In genomic region chr6:135323202-135323668, GRCh38 we compare ENCODE assay signal across 8 cellular contexts.
DNase-seq lines count a peak whose midpoint lies in the region; ATAC-seq and TF ChIP-seq lines count a peak whose summit lies in the region.

No MANE protein-coding gene starts in this region.

- no peaks in the 10 kb centered on the region for H3K27me3 ChIP-seq in mammary epithelial cell (ENCODE audit: insufficient read depth, low read length)

- DNase-seq in GM10248 (ENCODE audit: extremely low spot score) (peak; percentile 68), NCI-H748 (lab: John Stamatoyannopoulos, UW; ENCODE audit: unreplicated experiment) (no peak), DMS53 (lab: John Stamatoyannopoulos, UW) (no peak), mammary epithelial cell (no peak)
- DNase-seq in activated naive CD8-positive, alpha-beta T cell treated with anti-CD3 and anti-CD28 coated beads, Interleukin-2, amount 50 U/mL, for 24 hours = no peak
- DNase-seq in activated CD4-positive, alpha-beta T cell treated with anti-CD3 and anti-CD28 coated beads for 4 hours = no peak

- H3K27me3 Mint-ChIP-seq in activated naive CD8-positive, alpha-beta T cell treated with anti-CD3 and anti-CD28 coated beads, Interleukin-2, amount 50 U/mL, for 24 hours = no peaks in the 10 kb centered on the region

- H3K4me2 ChIP-seq in mammary epithelial cell (ENCODE audit: insufficient read depth, low read depth, low read length) = no peak overlapping the region

- no peak overlapping the region for H3K9ac ChIP-seq in mammary epithelial cell (ENCODE audit: insufficient read depth, low read length)

- no peaks in the 10 kb centered on the region for H3K36me3 ChIP-seq in mammary epithelial cell (ENCODE audit: insufficient read depth, low read length)

- peak overlapping the region; percentile 33 for H3K27ac Mint-ChIP-seq in activated naive CD8-positive, alpha-beta T cell treated with anti-CD3 and anti-CD28 coated beads, Interleukin-2, amount 50 U/mL, for 24 hours

- dilution Hi-C loops in mammary epithelial cell (cut with HindIII; ENCODE audit: low sequenced_read_pairs) = no loop called here

- peaks cover 17% of the 10 kb centered on the region for H3K36me3 Mint-ChIP-seq in activated naive CD8-positive, alpha-beta T cell treated with anti-CD3 and anti-CD28 coated beads, Interleukin-2, amount 50 U/mL, for 24 hours (ENCODE audit: low read depth)

- no TSS peak for BruUV-seq in mammary epithelial cell (replicated peaks; lab: Mats Ljungman, UMichigan)

- H3K4me1 Mint-ChIP-seq in activated naive CD8-positive, alpha-beta T cell treated with anti-CD3 and anti-CD28 coated beads, Interleukin-2, amount 50 U/mL, for 24 hours = peaks cover 26% of the 10 kb centered on the region

- POLR2A ChIA-PET in GM10248 (lab: Yijun Ruan, JAX) = no interaction called here

- CTCF ChIA-PET in GM10248 (lab: Yijun Ruan, JAX) = interaction anchor here (1.3 to 2.5 kb wide), 7 partner anchors 8 to 140 kb away, joined by 3 to 7 read pairs (median 5); no protein-coding TSS in a partner anchor
- CTCF ChIA-PET in mammary epithelial cell (lab: Charles Lee; ENCODE audit: low non-redundant PET) = no interaction called here

- in situ Hi-C loops in mammary epithelial cell (cut with MboI; ENCODE audit: low sequenced_read_pairs in 2 of 2) = no loop called here

- no peak overlapping the region for H3K27ac ChIP-seq in mammary epithelial cell (ENCODE audit: insufficient read depth, low read depth, low read length)

- intact Hi-C loops in mammary epithelial cell (cut with micrococcal nuclease) = no loop called here

- H2AFZ ChIP-seq in mammary epithelial cell (ENCODE audit: low read depth, low read length) = no peak overlapping the region

- H3K79me2 ChIP-seq in mammary epithelial cell (ENCODE audit: insufficient read depth, low read length) = no peaks in the 10 kb centered on the region

- ATAC-seq in GM21515 (IDR thresholded peaks at IDR 0.05; ENCODE audit: unreplicated experiment) (peak; percentile 96), HG03469 (IDR thresholded peaks at IDR 0.05; ENCODE audit: unreplicated experiment) (peak; percentile 94)
- ATAC-seq in activated naive CD8-positive, alpha-beta T cell treated with anti-CD3 and anti-CD28 coated beads, Interleukin-2, amount 50 U/mL, for 24 hours = peak; percentile 90

- 96% methylated on average over 6 of the region's 6 CpGs for WGBS in mammary epithelial cell (ENCODE audit: low coverage, missing lambda C conversion rate)

- TF ChIP-seq CTCF in GM10248 (IDR thresholded peaks at IDR 0.05; ENCODE audit: control extremely low read depth, extremely low read depth, low read depth, missing control alignments) (no peak), mammary epithelial cell (conservative IDR thresholded peaks at IDR 0.05 in 1 of 2, IDR thresholded peaks at IDR 0.05 in 1 of 2; ENCODE audit: extremely low read depth in 1 of 2, insufficient read depth in 1 of 2, low read depth in 1 of 2, low read length in 2 of 2) (no peak)

- H3K4me1 ChIP-seq in mammary epithelial cell (ENCODE audit: insufficient read depth, low read length) = no peaks in the 10 kb centered on the region

- no peak overlapping the region for H3K4me3 Mint-ChIP-seq in activated naive CD8-positive, alpha-beta T cell treated with anti-CD3 and anti-CD28 coated beads, Interleukin-2, amount 50 U/mL, for 24 hours

- no peak overlapping the region for H3K4me3 ChIP-seq in mammary epithelial cell (replicated peaks in 1 of 3; ENCODE audit: insufficient read depth in 1 of 3, low read depth in 2 of 3, low read length in 3 of 3)

- no peaks in the 10 kb centered on the region for H4K20me1 ChIP-seq in mammary epithelial cell (ENCODE audit: insufficient read depth, low read length)

- no peaks in the 10 kb centered on the region for H3K9me3 ChIP-seq in mammary epithelial cell (replicated peaks; ENCODE audit: insufficient read depth, low read length)

- H3K9me3 Mint-ChIP-seq in activated naive CD8-positive, alpha-beta T cell treated with anti-CD3 and anti-CD28 coated beads, Interleukin-2, amount 50 U/mL, for 24 hours = no peaks in the 10 kb centered on the region
